ENCODE assay signal across 18 cellular contexts in genomic region chr1:229089586-229090208, GRCh38.
DNase-seq lines count a peak whose midpoint lies in the region; ATAC-seq, FAIRE-seq and TF ChIP-seq lines count a peak whose summit lies in the region.
"Had no signal": no experiment of that assay in that cellular context is flagged by ENCODE, and none has a peak within 500 bp of the region (broad histone marks: within the 10 kb centered on the region; RNA-seq: fewer than 3 reads in every experiment).

No MANE protein-coding gene starts in this region.

- no peak overlapping the region for H3K4me3 Mint-ChIP-seq in stimulated activated effector memory CD8-positive, alpha-beta T cell treated with anti-CD3 and anti-CD28 coated beads, Interleukin-12 subunit alpha, Interleukin-12 subunit beta, amount 100 ng/mL, for 72 hours
- H3K4me3 Mint-ChIP-seq: B cell; CD4-positive, alpha-beta T cell had no signal

- H3K36me3 Mint-ChIP-seq in stimulated activated effector memory CD8-positive, alpha-beta T cell treated with anti-CD3 and anti-CD28 coated beads, Interleukin-12 subunit alpha, Interleukin-12 subunit beta, amount 100 ng/mL, for 72 hours, result peaks cover 6% of the 10 kb centered on the region

- H3K27me3 ChIP-seq in right atrium auricular region, result no peaks in the 10 kb centered on the region

- DNase-seq in right atrium auricular region (ENCODE audit: low spot score) (peak; percentile 48), left ventricle myocardium superior (no peak), islet precursor cell (peak; percentile 38), kidney (no peak), NCI-H82 treated with DMSO at 0.1 percent for 48 hours (lab: John Stamatoyannopoulos, UW; ENCODE audit: unreplicated experiment) (no peak), NCI-H2107 treated with DMSO at 0.1 percent for 48 hours (lab: John Stamatoyannopoulos, UW; ENCODE audit: unreplicated experiment) (no peak)
- DNase-seq in stimulated activated effector memory CD8-positive, alpha-beta T cell treated with anti-CD3 and anti-CD28 coated beads, Interleukin-12 subunit alpha, Interleukin-12 subunit beta, amount 100 ng/mL, for 72 hours (ENCODE audit: low spot score in 2 of 2), result no peak
- DNase-seq: C1 segment of cervical spinal cord; Calu3; CD4-positive, alpha-beta T cell; DMS 273 treated with DMSO at 0.1 percent for 48 hours; DMS79; GM23248; H7 had no signal

- TF ChIP-seq CTCF in right atrium auricular region (IDR thresholded peaks at IDR 0.05) (no peak), kidney (IDR thresholded peaks at IDR 0.05; ENCODE audit: borderline replicate concordance, extremely low read depth, insufficient read depth) (no peak)

- H3K9me3 ChIP-seq in right atrium auricular region (no peaks in the 10 kb centered on the region), kidney (ENCODE audit: control insufficient read depth in 1 of 2, low read length in 2 of 2) (no peaks in the 10 kb centered on the region)

- no peak for FAIRE-seq in kidney (lab: Jason Lieb, UNC)
- FAIRE-seq: A204.1, GM12878, GM18507 had no signal

- H3K4me1 ChIP-seq in right atrium auricular region (peaks cover 0 to 11% of the 10 kb centered on the region in 2 donors), kidney (ENCODE audit: control insufficient read depth in 1 of 2, insufficient read depth in 1 of 2, low read depth in 1 of 2, low read length in 2 of 2) (peaks cover 0 to 7% of the 10 kb centered on the region in 2 donors)

- H3K4me1 Mint-ChIP-seq in stimulated activated effector memory CD8-positive, alpha-beta T cell treated with anti-CD3 and anti-CD28 coated beads, Interleukin-12 subunit alpha, Interleukin-12 subunit beta, amount 100 ng/mL, for 72 hours, result no peaks in the 10 kb centered on the region

- H3K4me3 ChIP-seq in right atrium auricular region (no peak overlapping the region), kidney (ENCODE audit: low read length in 2 of 2) (no peak overlapping the region)
- H3K4me3 ChIP-seq: GM12878, GM23248 had no signal

- peak overlapping the region; percentile 70 for H3K27ac Mint-ChIP-seq in stimulated activated effector memory CD8-positive, alpha-beta T cell treated with anti-CD3 and anti-CD28 coated beads, Interleukin-12 subunit alpha, Interleukin-12 subunit beta, amount 100 ng/mL, for 72 hours
- H3K27ac Mint-ChIP-seq: B cell; CD4-positive, alpha-beta T cell had no signal

- no peak overlapping the region for H3K9ac ChIP-seq in kidney (ENCODE audit: low read length in 2 of 2)
- H3K9ac ChIP-seq: GM23248 had no signal

- intact Hi-C loops in left ventricle myocardium superior (cut with micrococcal nuclease) (no loop called here), kidney (cut with DNase I) (no loop called here)

- no peak overlapping the region for H3K27ac ChIP-seq in right atrium auricular region
- no peak overlapping the region for H3K27ac ChIP-seq in kidney (ENCODE audit: low read depth in 2 of 2, low read length in 2 of 2)
- H3K27ac ChIP-seq: GM23248 had no signal

- ATAC-seq in left ventricle myocardium superior, result no peak
- ATAC-seq in stimulated activated effector memory CD8-positive, alpha-beta T cell treated with anti-CD3 and anti-CD28 coated beads, Interleukin-12 subunit alpha, Interleukin-12 subunit beta, amount 100 ng/mL, for 72 hours, result no peak
- ATAC-seq: GM12878 had no signal

- H3K36me3 ChIP-seq in right atrium auricular region (no peaks in the 10 kb centered on the region), kidney (ENCODE audit: control insufficient read depth in 1 of 2, insufficient read depth in 2 of 2, low read length in 2 of 2) (no peaks in the 10 kb centered on the region)

- H3K9me3 Mint-ChIP-seq in stimulated activated effector memory CD8-positive, alpha-beta T cell treated with anti-CD3 and anti-CD28 coated beads, Interleukin-12 subunit alpha, Interleukin-12 subunit beta, amount 100 ng/mL, for 72 hours, result no peaks in the 10 kb centered on the region
- H3K9me3 Mint-ChIP-seq: CD4-positive, alpha-beta T cell had no signal

Comparison
In these comparisons a context has a peak if more than half of its experiments do, and no peak if none do; other contexts are left out.
1. DNase-seq: peak in right atrium auricular region (single experiment) and islet precursor cell (single experiment); none in left ventricle myocardium superior (single experiment), stimulated activated effector memory CD8-positive, alpha-beta T cell treated with anti-CD3 and anti-CD28 coated beads, Interleukin-12 subunit alpha, Interleukin-12 subunit beta, amount 100 ng/mL, for 72 hours (0 of 2), kidney (single experiment), NCI-H82 treated with DMSO at 0.1 percent for 48 hours (single experiment) and NCI-H2107 treated with DMSO at 0.1 percent for 48 hours (single experiment).